1 cellular context compared by ENCODE assay signal in the genomic region with DNA sequence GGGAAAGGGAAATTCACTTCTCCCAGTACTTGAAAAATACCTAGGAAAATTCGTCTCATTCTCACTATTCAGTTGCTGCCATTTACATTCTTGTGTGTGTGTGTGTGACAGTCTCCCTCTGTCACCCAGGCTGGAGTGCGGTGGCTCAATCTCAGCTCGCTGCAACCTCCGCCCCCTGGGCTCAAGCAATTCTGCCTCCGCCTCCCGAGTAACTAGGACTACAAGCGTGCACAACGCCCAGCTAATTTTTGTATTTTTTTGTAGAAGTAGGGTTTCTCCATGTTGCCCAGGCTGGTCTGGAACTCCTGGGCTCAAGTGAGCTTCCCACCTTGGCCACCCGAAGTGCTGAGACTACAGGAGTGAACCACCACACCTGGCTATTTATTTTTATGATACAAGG.
TF ChIP-seq lines count a peak whose summit lies in the region.

No MANE protein-coding gene starts in this region.

TF ChIP-seq in HepG2, 621 proteins besides CTCF, POLR2A, EP300 and RAD21:
- TF ChIP-seq, protein P1, sequence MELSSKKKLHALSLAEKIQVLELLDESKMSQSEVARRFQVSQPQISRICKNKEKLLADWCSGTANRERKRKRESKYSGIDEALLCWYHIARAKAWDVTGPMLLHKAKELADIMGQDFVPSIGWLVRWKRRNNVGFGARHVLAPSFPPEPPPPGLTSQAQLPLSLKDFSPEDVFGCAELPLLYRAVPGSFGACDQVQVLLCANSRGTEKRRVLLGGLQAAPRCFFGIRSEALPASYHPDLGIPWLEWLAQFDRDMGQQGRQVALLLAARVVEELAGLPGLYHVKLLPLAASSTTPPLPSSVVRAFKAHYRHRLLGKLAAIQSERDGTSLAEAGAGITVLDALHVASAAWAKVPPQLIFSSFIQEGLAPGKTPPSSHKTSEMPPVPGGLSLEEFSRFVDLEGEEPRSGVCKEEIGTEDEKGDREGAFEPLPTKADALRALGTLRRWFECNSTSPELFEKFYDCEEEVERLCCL (CRISPR knock-in tag; IDR thresholded peaks at IDR 0.05; ENCODE audit: borderline replicate concordance) = no peak
- no peak for TF ChIP-seq ZNF790 (CRISPR knock-in tag; IDR thresholded peaks at IDR 0.05; ENCODE audit: borderline replicate concordance)
- no peak for TF ChIP-seq SETDB1 (CRISPR knock-in tag; IDR thresholded peaks at IDR 0.05; ENCODE audit: borderline replicate concordance)
- no peak for TF ChIP-seq ZNF333 (CRISPR knock-in tag; IDR thresholded peaks at IDR 0.05; ENCODE audit: borderline replicate concordance)
- TF ChIP-seq, protein P2, sequence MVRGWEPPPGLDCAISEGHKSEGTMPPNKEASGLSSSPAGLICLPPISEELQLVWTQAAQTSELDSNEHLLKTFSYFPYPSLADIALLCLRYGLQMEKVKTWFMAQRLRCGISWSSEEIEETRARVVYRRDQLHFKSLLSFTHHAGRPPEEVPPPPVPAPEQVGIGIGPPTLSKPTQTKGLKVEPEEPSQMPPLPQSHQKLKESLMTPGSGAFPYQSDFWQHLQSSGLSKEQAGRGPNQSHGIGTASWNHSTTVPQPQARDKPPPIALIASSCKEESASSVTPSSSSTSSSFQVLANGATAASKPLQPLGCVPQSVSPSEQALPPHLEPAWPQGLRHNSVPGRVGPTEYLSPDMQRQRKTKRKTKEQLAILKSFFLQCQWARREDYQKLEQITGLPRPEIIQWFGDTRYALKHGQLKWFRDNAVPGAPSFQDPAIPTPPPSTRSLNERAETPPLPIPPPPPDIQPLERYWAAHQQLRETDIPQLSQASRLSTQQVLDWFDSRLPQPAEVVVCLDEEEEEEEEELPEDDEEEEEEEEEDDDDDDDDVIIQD (CRISPR knock-in tag; IDR thresholded peaks at IDR 0.05; ENCODE audit: low read depth) = no peak
- TF ChIP-seq, protein P3, sequence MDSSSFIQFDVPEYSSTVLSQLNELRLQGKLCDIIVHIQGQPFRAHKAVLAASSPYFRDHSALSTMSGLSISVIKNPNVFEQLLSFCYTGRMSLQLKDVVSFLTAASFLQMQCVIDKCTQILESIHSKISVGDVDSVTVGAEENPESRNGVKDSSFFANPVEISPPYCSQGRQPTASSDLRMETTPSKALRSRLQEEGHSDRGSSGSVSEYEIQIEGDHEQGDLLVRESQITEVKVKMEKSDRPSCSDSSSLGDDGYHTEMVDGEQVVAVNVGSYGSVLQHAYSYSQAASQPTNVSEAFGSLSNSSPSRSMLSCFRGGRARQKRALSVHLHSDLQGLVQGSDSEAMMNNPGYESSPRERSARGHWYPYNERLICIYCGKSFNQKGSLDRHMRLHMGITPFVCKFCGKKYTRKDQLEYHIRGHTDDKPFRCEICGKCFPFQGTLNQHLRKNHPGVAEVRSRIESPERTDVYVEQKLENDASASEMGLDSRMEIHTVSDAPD (CRISPR knock-in tag; IDR thresholded peaks at IDR 0.05) = no peak
- TF ChIP-seq, protein P4, sequence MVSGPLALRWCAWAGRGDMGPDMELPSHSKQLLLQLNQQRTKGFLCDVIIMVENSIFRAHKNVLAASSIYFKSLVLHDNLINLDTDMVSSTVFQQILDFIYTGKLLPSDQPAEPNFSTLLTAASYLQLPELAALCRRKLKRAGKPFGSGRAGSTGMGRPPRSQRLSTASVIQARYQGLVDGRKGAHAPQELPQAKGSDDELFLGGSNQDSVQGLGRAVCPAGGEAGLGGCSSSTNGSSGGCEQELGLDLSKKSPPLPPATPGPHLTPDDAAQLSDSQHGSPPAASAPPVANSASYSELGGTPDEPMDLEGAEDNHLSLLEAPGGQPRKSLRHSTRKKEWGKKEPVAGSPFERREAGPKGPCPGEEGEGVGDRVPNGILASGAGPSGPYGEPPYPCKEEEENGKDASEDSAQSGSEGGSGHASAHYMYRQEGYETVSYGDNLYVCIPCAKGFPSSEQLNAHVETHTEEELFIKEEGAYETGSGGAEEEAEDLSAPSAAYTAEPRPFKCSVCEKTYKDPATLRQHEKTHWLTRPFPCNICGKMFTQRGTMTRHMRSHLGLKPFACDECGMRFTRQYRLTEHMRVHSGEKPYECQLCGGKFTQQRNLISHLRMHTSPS (CRISPR knock-in tag; IDR thresholded peaks at IDR 0.05; ENCODE audit: low read depth) = no peak
TF ChIP-seq in HepG2: peak in this region for 0.
